In the genomic region with DNA sequence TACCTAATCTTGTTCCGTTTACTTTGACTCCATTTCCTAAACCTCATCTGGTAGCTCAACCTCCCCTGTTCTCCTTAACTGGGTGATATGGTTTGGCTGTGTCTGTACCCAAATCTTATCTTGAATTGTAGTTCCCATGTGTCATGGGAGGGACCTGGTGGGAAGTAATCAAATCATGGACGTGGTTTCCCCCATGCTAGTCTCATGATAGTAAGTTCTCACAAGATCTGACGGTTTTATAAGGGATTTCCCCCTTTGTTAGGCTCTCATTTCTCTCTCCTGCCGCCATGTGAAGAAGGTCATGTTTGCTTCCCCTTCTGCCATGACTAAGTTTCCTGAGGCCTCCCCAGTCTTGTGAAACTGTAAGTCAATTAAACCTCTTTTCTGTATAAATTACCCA, we compare ENCODE assay signal across 13 cellular contexts. TPM values are rescaled to one million over a fixed set of nuclear protein-coding genes. Genes with fewer than 3 reads are reported as not detected.
DNase-seq lines count a peak whose midpoint lies in the region; FAIRE-seq and TF ChIP-seq lines count a peak whose summit lies in the region.
"Had no signal": no experiment of that assay in that cellular context is flagged by ENCODE, and none has a peak within 500 bp of the region (broad histone marks: within the 10 kb centered on the region; RNA-seq: fewer than 3 reads in every experiment).

No MANE protein-coding gene starts in this region.

- H3K9me3 Mint-ChIP-seq in activated naive CD4-positive, alpha-beta T cell treated with anti-CD3 and anti-CD28 coated beads for 36 hours = peaks cover 37% of the 10 kb centered on the region
- peaks cover 29% of the 10 kb centered on the region for H3K9me3 Mint-ChIP-seq in activated naive CD4-positive, alpha-beta T cell treated with anti-CD3 and anti-CD28 coated beads, Interleukin-2, amount 10 ng/mL, durations not matched to agents 7 days and 5 days

- H3K27ac Mint-ChIP-seq in activated naive CD4-positive, alpha-beta T cell treated with anti-CD3 and anti-CD28 coated beads for 36 hours = no peak overlapping the region
- H3K27ac Mint-ChIP-seq in activated naive CD4-positive, alpha-beta T cell treated with anti-CD3 and anti-CD28 coated beads, Interleukin-2, amount 10 ng/mL, durations not matched to agents 7 days and 5 days = no peak overlapping the region

- TF ChIP-seq POLR2A in NB4 (IDR thresholded peaks at IDR 0.05; ENCODE audit: extremely low read depth, insufficient read length) = no peak

- no peaks in the 10 kb centered on the region for H3K27me3 Mint-ChIP-seq in activated naive CD4-positive, alpha-beta T cell treated with anti-CD3 and anti-CD28 coated beads for 36 hours (ENCODE audit: low read depth)
- no peaks in the 10 kb centered on the region for H3K27me3 Mint-ChIP-seq in activated naive CD4-positive, alpha-beta T cell treated with anti-CD3 and anti-CD28 coated beads, Interleukin-2, amount 10 ng/mL, durations not matched to agents 7 days and 5 days
- H3K27me3 Mint-ChIP-seq: CD4-positive, alpha-beta memory T cell had no signal

- intact Hi-C loops in activated naive CD4-positive, alpha-beta T cell treated with anti-CD3 and anti-CD28 coated beads for 36 hours (cut with micrococcal nuclease) = no loop called here

- peak; percentile 96 for FAIRE-seq in HTR-8/SVneo (lab: Jason Lieb, UNC)
- FAIRE-seq: A549 had no signal

- peak; percentile 31 for DNase-seq in activated naive CD4-positive, alpha-beta T cell treated with anti-CD3 and anti-CD28 coated beads for 36 hours
- DNase-seq in activated naive CD4-positive, alpha-beta T cell treated with anti-CD3 and anti-CD28 coated beads, Interleukin-2, amount 10 ng/mL, durations not matched to agents 7 days and 5 days = no peak
- DNase-seq in HTR-8/SVneo (ENCODE audit: insufficient read length, low spot score) (no peak), NB4 (ENCODE audit: low read depth) (peak; percentile 15), osteoblast (ENCODE audit: insufficient read length, low spot score, missing footprints) (peak; percentile 8), GM13976 (ENCODE audit: low spot score) (no peak), NCI-H524 treated with DMSO at 0.1 percent for 48 hours (lab: John Stamatoyannopoulos, UW) (no peak)
- DNase-seq: BE2C; CD4-positive, alpha-beta memory T cell; DMS79; HCEC 1CT had no signal

- CTCF ChIA-PET in activated naive CD4-positive, alpha-beta T cell treated with anti-CD3 and anti-CD28 coated beads for 36 hours (lab: Charles Lee) = no interaction called here
- CTCF ChIA-PET in activated naive CD4-positive, alpha-beta T cell treated with anti-CD3 and anti-CD28 coated beads, Interleukin-2, amount 10 ng/mL, durations not matched to agents 7 days and 5 days (lab: Charles Lee) = no interaction called here

- TF ChIP-seq CTCF in NB4 (IDR thresholded peaks at IDR 0.05; ENCODE audit: low read depth, low read length) (no peak), osteoblast (IDR thresholded peaks at IDR 0.05; ENCODE audit: extremely low read depth, low read depth, low read length) (no peak), GM13976 (IDR thresholded peaks at IDR 0.05; ENCODE audit: borderline replicate concordance, control extremely low read depth, extremely low read depth, insufficient read depth, missing control alignments) (no peak)

- no peaks in the 10 kb centered on the region for H3K9me3 ChIP-seq in osteoblast (ENCODE audit: low read depth, low read length)
- H3K9me3 ChIP-seq: BE2C had no signal

- H2AFZ ChIP-seq in osteoblast (ENCODE audit: low read length) = no peak overlapping the region

- H3K4me2 ChIP-seq in osteoblast (ENCODE audit: insufficient read depth, low read length) = no peak overlapping the region
- H3K4me2 ChIP-seq: A549 had no signal

- H3K4me3 Mint-ChIP-seq in activated naive CD4-positive, alpha-beta T cell treated with anti-CD3 and anti-CD28 coated beads for 36 hours = no peak overlapping the region
- no peak overlapping the region for H3K4me3 Mint-ChIP-seq in activated naive CD4-positive, alpha-beta T cell treated with anti-CD3 and anti-CD28 coated beads, Interleukin-2, amount 10 ng/mL, durations not matched to agents 7 days and 5 days

- no peaks in the 10 kb centered on the region for H3K4me1 ChIP-seq in osteoblast (ENCODE audit: insufficient read depth, low read length)
- H3K4me1 ChIP-seq: A549, BE2C had no signal

- peaks cover 78% of the 10 kb centered on the region for H3K36me3 Mint-ChIP-seq in activated naive CD4-positive, alpha-beta T cell treated with anti-CD3 and anti-CD28 coated beads for 36 hours (ENCODE audit: low read depth)
- peaks cover 65% of the 10 kb centered on the region for H3K36me3 Mint-ChIP-seq in activated naive CD4-positive, alpha-beta T cell treated with anti-CD3 and anti-CD28 coated beads, Interleukin-2, amount 10 ng/mL, durations not matched to agents 7 days and 5 days

- peaks cover 14% of the 10 kb centered on the region for H3K4me1 Mint-ChIP-seq in activated naive CD4-positive, alpha-beta T cell treated with anti-CD3 and anti-CD28 coated beads for 36 hours (ENCODE audit: low read depth)
- H3K4me1 Mint-ChIP-seq in activated naive CD4-positive, alpha-beta T cell treated with anti-CD3 and anti-CD28 coated beads, Interleukin-2, amount 10 ng/mL, durations not matched to agents 7 days and 5 days = no peaks in the 10 kb centered on the region

- H3K4me3 ChIP-seq in NB4 (ENCODE audit: low read depth, low read length) (no peak overlapping the region), osteoblast (ENCODE audit: insufficient read depth, low read length) (no peak overlapping the region)
- H3K4me3 ChIP-seq: A549 had no signal

- H3K36me3 ChIP-seq in osteoblast (ENCODE audit: insufficient read depth, low read length) = no peaks in the 10 kb centered on the region

- H3K27ac ChIP-seq in osteoblast (ENCODE audit: low read depth, low read length) = no peak overlapping the region
- H3K27ac ChIP-seq: A549, C4-2B had no signal

- peaks cover 13% of the 10 kb centered on the region for H4K20me1 ChIP-seq in osteoblast (ENCODE audit: insufficient read depth, low read length)

- in situ Hi-C loops in GM13976 (cut with MboI; ENCODE audit: low sequenced_read_pairs, unreplicated experiment) = no loop called here

- no peaks in the 10 kb centered on the region for H3K27me3 ChIP-seq in osteoblast (ENCODE audit: insufficient read depth, low read length)
- H3K27me3 ChIP-seq: BE2C had no signal

- peaks cover 31% of the 10 kb centered on the region for H3K79me2 ChIP-seq in osteoblast (ENCODE audit: insufficient read depth, low read length)

RNA-seq across cellular contexts. Expression of gene COX16, which starts 19.5 kb away (rescaled TPM):
- total RNA-seq in activated naive CD4-positive, alpha-beta T cell treated with anti-CD3 and anti-CD28 coated beads for 36 hours = 10 to 100 TPM; 48.4 to 54.8 TPM
- 23.5 and 24.8 TPM in 2 replicates for total RNA-seq in osteoblast

Comparison
In these comparisons a context has a peak if more than half of its experiments do, and no peak if none do; other contexts are left out.
1. DNase-seq: peak in activated naive CD4-positive, alpha-beta T cell treated with anti-CD3 and anti-CD28 coated beads for 36 hours (single experiment), NB4 (single experiment) and osteoblast (single experiment); none in activated naive CD4-positive, alpha-beta T cell treated with anti-CD3 and anti-CD28 coated beads, Interleukin-2, amount 10 ng/mL, durations not matched to agents 7 days and 5 days (single experiment), HTR-8/SVneo (single experiment), GM13976 (single experiment) and NCI-H524 treated with DMSO at 0.1 percent for 48 hours (single experiment).